21 cellular contexts compared by ENCODE assay signal in the genomic region with DNA sequence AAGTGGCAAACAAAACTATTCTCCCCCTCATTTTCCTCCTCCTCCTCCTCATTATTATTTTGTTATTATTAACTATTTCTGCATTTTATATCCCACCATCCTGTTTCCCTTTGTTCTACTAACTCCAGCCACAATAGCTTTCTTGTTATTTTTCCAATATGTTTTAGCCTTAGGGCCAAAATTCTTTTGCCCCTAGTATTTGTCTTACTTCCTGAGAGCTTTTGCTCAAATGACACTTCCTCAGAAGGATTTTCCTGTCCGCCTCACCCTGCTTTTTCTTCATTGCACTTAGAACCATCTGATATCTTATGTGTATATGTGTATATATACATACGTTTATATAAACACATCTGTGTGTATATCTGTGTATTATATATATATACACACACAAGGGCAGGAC.
"Had no signal": no experiment of that assay in that cellular context is flagged by ENCODE, and none has a peak within 500 bp of the region (broad histone marks: within the 10 kb centered on the region; RNA-seq: fewer than 3 reads in every experiment).

No MANE protein-coding gene starts in this region.

- FAIRE-seq: astrocyte had no signal

- H3K4me1 ChIP-seq: right lobe of liver, tibial artery had no signal

- H3K27me3 ChIP-seq: gastrocnemius medialis, right lobe of liver, tibial artery had no signal

- H3K36me3 ChIP-seq: gastrocnemius medialis, right lobe of liver, tibial artery had no signal

- H3K9me3 ChIP-seq: gastrocnemius medialis, right lobe of liver had no signal

- DNase-seq: activated CD4-positive, alpha-beta T cell treated with anti-CD3 and anti-CD28 coated beads for 1 hour; activated CD8-positive, alpha-beta memory T cell treated with anti-CD3 and anti-CD28 coated beads for 24 hours; activated CD8-positive, alpha-beta memory T cell treated with anti-CD3 and anti-CD28 coated beads, Interleukin-2, amount 50 U/mL, for 4 hours; activated naive CD4-positive, alpha-beta T cell treated with Interleukin-2 at 50 U/mL for 16 hours; activated naive CD8-positive, alpha-beta T cell treated with anti-CD3 and anti-CD28 coated beads for 36 hours; activated T-cell treated with anti-CD3 and anti-CD28 coated beads, Interleukin-2, amount 50 U/mL, for 24 hours; cortex of kidney; gastrocnemius medialis; head of caudate nucleus; islet precursor cell; left colon; naive thymus-derived CD4-positive, alpha-beta T cell; occipital lobe; right lobe of liver; stimulated activated CD4-positive, alpha-beta T cell treated with anti-CD3 and anti-CD28 coated beads, Interleukin-1b, Interleukin-23, amount 100 ng/mL, for 48 hours; substantia nigra; T-helper 9 cell; tibial artery had no signal

- H3K27ac ChIP-seq: gastrocnemius medialis, right lobe of liver, tibial artery had no signal

- H3K4me3 ChIP-seq: gastrocnemius medialis, lung, right lobe of liver, skin epidermis, tibial artery had no signal
